Comparison of ENCODE assay signal across 8 cellular contexts in the genomic region with DNA sequence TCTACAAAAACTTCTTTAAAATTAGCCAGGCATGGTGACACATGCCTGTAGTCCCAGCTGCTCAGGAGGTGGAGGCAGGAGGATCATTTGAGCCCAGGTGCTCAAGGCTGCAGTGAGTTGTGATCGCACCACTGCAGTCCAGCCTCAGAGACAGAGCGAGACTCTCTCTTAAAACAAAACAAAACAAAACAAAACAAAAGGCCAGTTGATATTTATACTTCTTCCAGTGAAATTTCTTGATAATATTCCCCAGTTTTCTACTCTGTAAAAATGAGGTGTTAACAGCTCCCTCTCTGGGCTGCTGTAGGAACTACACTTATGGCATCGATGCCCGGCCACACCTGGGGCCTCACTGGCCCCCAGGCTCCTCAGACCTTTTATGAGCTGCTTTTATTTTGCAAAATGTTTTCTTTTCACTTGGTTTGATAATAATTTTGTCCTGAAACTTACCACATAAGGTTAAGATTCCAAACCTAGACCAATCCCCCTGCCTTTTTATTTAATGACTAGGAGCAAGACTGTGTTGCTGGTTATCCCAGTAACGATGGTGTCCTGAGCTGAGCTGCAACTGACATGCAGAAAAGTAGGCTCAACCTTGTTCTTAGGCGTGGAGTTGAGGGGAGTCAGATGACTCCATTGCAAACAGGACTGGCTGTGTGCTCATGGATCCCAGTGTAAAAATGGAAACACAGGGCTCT. TPM values are rescaled to one million over a fixed set of nuclear protein-coding genes. Genes with fewer than 3 reads are reported as not detected.
DNase-seq lines count a peak whose midpoint lies in the region; ATAC-seq and TF ChIP-seq lines count a peak whose summit lies in the region.

No MANE protein-coding gene starts in this region.

- H3K4me3 ChIP-seq in retinal pigment epithelial cell (ENCODE audit: low read length), result no peak overlapping the region

- ATAC-seq in HG03457 (IDR thresholded peaks at IDR 0.05; ENCODE audit: unreplicated experiment) (no peak), HG02938 (IDR thresholded peaks at IDR 0.05; ENCODE audit: unreplicated experiment) (no peak)

- peak; percentile 2 for DNase-seq in SIG-M5 treated with dmso at 0.1 percent for 504 hours (lab: John Stamatoyannopoulos, UW; ENCODE audit: unreplicated experiment)
- DNase-seq in SIG-M5 (lab: John Stamatoyannopoulos, UW), result no peak
- DNase-seq in NCI-H460 (ENCODE audit: extremely low read depth, low read depth), result peak; percentile 57
- DNase-seq in activated effector memory CD4-positive, alpha-beta T cell treated with Interleukin-2 at 50 U/mL for 16 hours, result peak; percentile 13
- DNase-seq in globus pallidus (ENCODE audit: low spot score), result peak; percentile 51
- no peak for DNase-seq in retinal pigment epithelial cell (ENCODE audit: low read depth)

- TF ChIP-seq CTCF in retinal pigment epithelial cell (conservative IDR thresholded peaks at IDR 0.05; ENCODE audit: low read depth, low read length), result peak; percentile 82

RNA-seq across cellular contexts. Expression of gene MAPK8IP3, which starts 17.6 kb away (rescaled TPM):
- 18.1 and 23.0 TPM in 2 replicates for total RNA-seq in NCI-H460 (2014; rRNA removed; shearing (Covaris generic))
- 159 and 218 TPM in 2 replicates for polyA plus RNA-seq in NCI-H460 (2014; cell fraction: nucleus; rRNA removed)

RNA-seq across cellular contexts. Expression of gene JPT2, which starts 45.5 kb away (rescaled TPM):
- total RNA-seq in NCI-H460 (2014; rRNA removed; shearing (Covaris generic)), result 41.6 and 44.8 TPM in 2 replicates
- polyA plus RNA-seq in NCI-H460 (2014; cell fraction: nucleus; rRNA removed), result 59.7 and 79.9 TPM in 2 replicates

RNA-seq across cellular contexts. Expression of gene NME3, which starts 47.7 kb away (rescaled TPM):
- 42.0 and 53.3 TPM in 2 replicates for total RNA-seq in NCI-H460 (2014; rRNA removed; shearing (Covaris generic))
- polyA plus RNA-seq in NCI-H460 (2014; cell fraction: nucleus; rRNA removed), result 366 and 437 TPM in 2 replicates

RNA-seq across cellular contexts. Expression of gene EME2, which starts 49.0 kb away (rescaled TPM):
- 6.0 and 6.9 TPM in 2 replicates for total RNA-seq in NCI-H460 (2014; rRNA removed; shearing (Covaris generic))
- polyA plus RNA-seq in NCI-H460 (2014; cell fraction: nucleus; rRNA removed), result 105 and 131 TPM in 2 replicates

RNA-seq across cellular contexts. Expression of gene MRPS34, which starts 49.3 kb away (rescaled TPM):
- 91.2 and 104 TPM in 2 replicates for total RNA-seq in NCI-H460 (2014; rRNA removed; shearing (Covaris generic))
- polyA plus RNA-seq in NCI-H460 (2014; cell fraction: nucleus; rRNA removed), result 267 and 286 TPM in 2 replicates

Comparison
In these comparisons a context has a peak if more than half of its experiments do, and no peak if none do; other contexts are left out.
1. DNase-seq: peak in SIG-M5 treated with dmso at 0.1 percent for 504 hours (single experiment), NCI-H460 (single experiment), activated effector memory CD4-positive, alpha-beta T cell treated with Interleukin-2 at 50 U/mL for 16 hours (single experiment) and globus pallidus (single experiment); none in SIG-M5 (single experiment) and retinal pigment epithelial cell (single experiment).